ENCODE assay signal across 1 cellular context in genomic region chr17:75876190-75876937, GRCh38.
TF ChIP-seq lines count a peak whose summit lies in the region.

No MANE protein-coding gene starts in this region.

TF ChIP-seq in HepG2, 621 proteins besides CTCF, POLR2A, EP300 and RAD21 (continued from another document and continues in another):
- TF ChIP-seq NFAT5 (CRISPR knock-in tag; IDR thresholded peaks at IDR 0.05) (peak; percentile 17; the same call in 1 of the 2 replicates), MAX (IDR thresholded peaks at IDR 0.05) (peak; percentile 99), SP1 (IDR thresholded peaks at IDR 0.05) (no peak), SP1 (CRISPR knock-in tag; IDR thresholded peaks at IDR 0.05) (peak; percentile 51; the same call in 1 of the 2 replicates), THAP8 (CRISPR knock-in tag; IDR thresholded peaks at IDR 0.05; ENCODE audit: borderline replicate concordance) (peak; percentile 97; the same call in 1 of the 2 replicates), ZNF232 (CRISPR knock-in tag; IDR thresholded peaks at IDR 0.05; ENCODE audit: borderline replicate concordance) (peak; percentile 92), TEAD3 (CRISPR knock-in tag; optimal IDR thresholded peaks at IDR 0.05; ENCODE audit: borderline replicate concordance) (peak; percentile 86), ZNF350 (CRISPR knock-in tag; IDR thresholded peaks at IDR 0.05; ENCODE audit: borderline replicate concordance, low read depth) (peak; percentile 95), RBAK (CRISPR knock-in tag; IDR thresholded peaks at IDR 0.05) (peak; percentile 48; the same call in 1 of the 2 replicates), TBX2 (CRISPR knock-in tag; IDR thresholded peaks at IDR 0.05; ENCODE audit: borderline replicate concordance) (peak; percentile 88), ZNF552 (CRISPR knock-in tag; IDR thresholded peaks at IDR 0.05; ENCODE audit: borderline replicate concordance) (peak; percentile 54), RFX1 (IDR thresholded peaks at IDR 0.05) (no peak), DDIT3 (CRISPR knock-in tag; IDR thresholded peaks at IDR 0.05) (no peak; the same call in 1 of the 2 replicates), ZNF24 (IDR thresholded peaks at IDR 0.05) (no peak; the same call in 1 of the 2 replicates), GLMP (CRISPR knock-in tag; IDR thresholded peaks at IDR 0.05; ENCODE audit: borderline replicate concordance) (peak; percentile 56; the same call in 1 of the 2 replicates), SAP130 (CRISPR knock-in tag; IDR thresholded peaks at IDR 0.05; ENCODE audit: low read depth) (peak; percentile 93), ZNF790 (CRISPR knock-in tag; IDR thresholded peaks at IDR 0.05; ENCODE audit: borderline replicate concordance) (no peak; the same call in 1 of the 2 replicates), ZMYM3 (CRISPR knock-in tag; IDR thresholded peaks at IDR 0.05) (peak; percentile 86), SALL2 (CRISPR knock-in tag; IDR thresholded peaks at IDR 0.05) (peak; percentile 93), ZNF737 (CRISPR knock-in tag; IDR thresholded peaks at IDR 0.05; ENCODE audit: borderline replicate concordance) (no peak), BRF2 (CRISPR knock-in tag; IDR thresholded peaks at IDR 0.05) (peak; percentile 86), ZNF367 (CRISPR knock-in tag; IDR thresholded peaks at IDR 0.05; ENCODE audit: borderline replicate concordance) (peak; percentile 46; the same call in 1 of the 2 replicates), ZFP36 (IDR thresholded peaks at IDR 0.05; ENCODE audit: borderline replicate concordance, low read depth, low read length, partially characterized antibody) (no peak), TFDP2 (CRISPR knock-in tag; IDR thresholded peaks at IDR 0.05) (peak; percentile 64), ZNF616 (CRISPR knock-in tag; IDR thresholded peaks at IDR 0.05; ENCODE audit: low read depth) (peak; percentile 74; the same call in 1 of the 2 replicates), ZZZ3 (CRISPR knock-in tag; IDR thresholded peaks at IDR 0.05; ENCODE audit: borderline replicate concordance) (peak; percentile 92), SRF (IDR thresholded peaks at IDR 0.05; ENCODE audit: low read depth, low read length) (no peak), ZNF800 (CRISPR knock-in tag; IDR thresholded peaks at IDR 0.05) (peak; percentile 92), ZNF639 (CRISPR knock-in tag; conservative IDR thresholded peaks at IDR 0.05) (peak; percentile 91), ZNF704 (CRISPR knock-in tag; IDR thresholded peaks at IDR 0.05; ENCODE audit: borderline replicate concordance) (0 out of 2 replicates have a peak, but pooled peaks have one; percentile 27), IKZF5 (CRISPR knock-in tag; IDR thresholded peaks at IDR 0.05) (peak; percentile 95), HDAC6 (IDR thresholded peaks at IDR 0.05; ENCODE audit: low read depth, low read length) (no peak), SKIL (CRISPR knock-in tag; IDR thresholded peaks at IDR 0.05; ENCODE audit: borderline replicate concordance) (peak; percentile 92; the same call in 1 of the 2 replicates), ZNF710 (CRISPR knock-in tag; IDR thresholded peaks at IDR 0.05; ENCODE audit: borderline replicate concordance) (no peak)
